In genomic region chr2:166372046-166372445, GRCh38 we compare ENCODE assay signal across 1 cellular context.
A peak's percentile ranks its signal among the peaks of the same experiment; 100 is the strongest.
TF ChIP-seq lines count a peak whose summit lies in the region.

No MANE protein-coding gene starts in this region.

TF ChIP-seq in HepG2, 621 proteins besides CTCF, POLR2A, EP300 and RAD21 (continued from another document and continues in another):
- TF ChIP-seq HMGXB3 (CRISPR knock-in tag; IDR thresholded peaks at IDR 0.05; ENCODE audit: borderline replicate concordance) (no peak), TCF7 (IDR thresholded peaks at IDR 0.05; ENCODE audit: low read depth) (peak; percentile 53), AGO1 (IDR thresholded peaks at IDR 0.05; ENCODE audit: low read depth, low read length, poor library complexity, severe bottlenecking) (no peak), MBD4 (IDR thresholded peaks at IDR 0.05; ENCODE audit: borderline replicate concordance, low read length) (peak; percentile 66; the same call in 1 of the 2 replicates), PITX1 (CRISPR knock-in tag; IDR thresholded peaks at IDR 0.05) (0 out of 2 replicates have a peak, but pooled peaks have one; percentile 28), ZNF737 (CRISPR knock-in tag; IDR thresholded peaks at IDR 0.05; ENCODE audit: borderline replicate concordance) (no peak), ZNF570 (CRISPR knock-in tag; IDR thresholded peaks at IDR 0.05; ENCODE audit: borderline replicate concordance) (no peak), ZNF607 (CRISPR knock-in tag; IDR thresholded peaks at IDR 0.05; ENCODE audit: borderline replicate concordance) (no peak), SIX1 (CRISPR knock-in tag; IDR thresholded peaks at IDR 0.05; ENCODE audit: borderline replicate concordance) (no peak), XBP1 (CRISPR knock-in tag; IDR thresholded peaks at IDR 0.05) (no peak), ZNF709 (CRISPR knock-in tag; IDR thresholded peaks at IDR 0.05) (no peak), IRF2 (CRISPR knock-in tag; IDR thresholded peaks at IDR 0.05) (peak; percentile 72; the same call in 1 of the 2 replicates), ZNF367 (CRISPR knock-in tag; IDR thresholded peaks at IDR 0.05; ENCODE audit: borderline replicate concordance) (no peak), IKZF1 (IDR thresholded peaks at IDR 0.05) (no peak), THAP9 (CRISPR knock-in tag; IDR thresholded peaks at IDR 0.05; ENCODE audit: borderline replicate concordance) (no peak), ZNF530 (CRISPR knock-in tag; IDR thresholded peaks at IDR 0.05; ENCODE audit: low read depth) (no peak), MAF1 (CRISPR knock-in tag; IDR thresholded peaks at IDR 0.05; ENCODE audit: borderline replicate concordance) (no peak), MATR3 (CRISPR knock-in tag; IDR thresholded peaks at IDR 0.05) (no peak), ZNF580 (CRISPR knock-in tag; IDR thresholded peaks at IDR 0.05; ENCODE audit: borderline replicate concordance, low read depth) (0 out of 2 replicates have a peak, but pooled peaks have one; percentile 34), ZNF784 (CRISPR knock-in tag; IDR thresholded peaks at IDR 0.05; ENCODE audit: borderline replicate concordance) (peak; percentile 42; the same call in 1 of the 2 replicates), ERF (CRISPR knock-in tag; IDR thresholded peaks at IDR 0.05) (peak; percentile 84; the same call in 1 of the 2 replicates), PREB (CRISPR knock-in tag; IDR thresholded peaks at IDR 0.05) (no peak), ZNF232 (CRISPR knock-in tag; IDR thresholded peaks at IDR 0.05; ENCODE audit: borderline replicate concordance) (no peak), CREM (IDR thresholded peaks at IDR 0.05) (peak; percentile 55), CREM (CRISPR knock-in tag; IDR thresholded peaks at IDR 0.05) (no peak), ZSCAN20 (CRISPR knock-in tag; IDR thresholded peaks at IDR 0.05; ENCODE audit: borderline replicate concordance) (no peak), PRDM15 (CRISPR knock-in tag; IDR thresholded peaks at IDR 0.05) (no peak), ZBTB37 (CRISPR knock-in tag; IDR thresholded peaks at IDR 0.05) (no peak), HMG20A (CRISPR knock-in tag; IDR thresholded peaks at IDR 0.05; ENCODE audit: borderline replicate concordance) (peak; percentile 95), NCOA1 (CRISPR knock-in tag; IDR thresholded peaks at IDR 0.05) (no peak), ZNF646 (CRISPR knock-in tag; IDR thresholded peaks at IDR 0.05) (peak; percentile 93), ZFP41 (CRISPR knock-in tag; IDR thresholded peaks at IDR 0.05; ENCODE audit: borderline replicate concordance) (no peak), MTA1 (CRISPR knock-in tag; IDR thresholded peaks at IDR 0.05; ENCODE audit: borderline replicate concordance) (no peak), ZFP36L2 (CRISPR knock-in tag; IDR thresholded peaks at IDR 0.05) (no peak), JARID2 (CRISPR knock-in tag; IDR thresholded peaks at IDR 0.05; ENCODE audit: insufficient replicate concordance) (no peak), RARG (CRISPR knock-in tag; IDR thresholded peaks at IDR 0.05; ENCODE audit: low read depth) (no peak), FOXJ3 (CRISPR knock-in tag; IDR thresholded peaks at IDR 0.05; ENCODE audit: borderline replicate concordance) (peak; percentile 79; the same call in 1 of the 2 replicates), GPN1 (CRISPR knock-in tag; IDR thresholded peaks at IDR 0.05; ENCODE audit: borderline replicate concordance) (no peak), REXO4 (CRISPR knock-in tag; IDR thresholded peaks at IDR 0.05; ENCODE audit: borderline replicate concordance) (no peak), NFKBIZ (CRISPR knock-in tag; IDR thresholded peaks at IDR 0.05) (0 out of 2 replicates have a peak, but pooled peaks have one; percentile 46), SALL1 (CRISPR knock-in tag; IDR thresholded peaks at IDR 0.05) (peak; percentile 93; the same call in 1 of the 2 replicates), ZFP37 (CRISPR knock-in tag; IDR thresholded peaks at IDR 0.05; ENCODE audit: borderline replicate concordance) (no peak)
